Comparison of ENCODE assay signal across 33 cellular contexts in the genomic region with DNA sequence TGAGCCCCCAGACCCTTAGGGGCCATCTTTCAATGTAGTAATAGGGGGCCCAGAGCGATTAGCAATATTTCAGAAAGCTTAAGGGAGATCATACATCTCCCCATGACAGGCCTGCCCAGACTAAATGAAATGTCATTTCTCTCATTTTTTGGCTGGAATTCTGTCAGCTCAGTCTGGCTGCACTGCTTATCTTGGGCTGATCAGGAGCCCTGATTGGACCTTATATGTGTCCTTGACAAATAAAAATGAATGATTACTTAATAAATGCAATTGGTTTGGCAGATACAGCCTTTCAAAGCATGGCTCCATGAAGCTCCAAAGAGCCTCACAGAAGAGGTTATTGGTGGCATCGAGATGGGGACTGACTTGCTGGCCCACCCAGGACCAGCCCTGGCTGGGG.
"Had no signal": no experiment of that assay in that cellular context is flagged by ENCODE, and none has a peak within 500 bp of the region (broad histone marks: within the 10 kb centered on the region; RNA-seq: fewer than 3 reads in every experiment).

No MANE protein-coding gene starts in this region.

- ATAC-seq: activated CD8-positive, alpha-beta T cell treated with anti-CD3 and anti-CD28 coated beads for 36 hours; activated naive CD4-positive, alpha-beta T cell treated with anti-CD3 and anti-CD28 coated beads, Interleukin-2, amount 50 U/mL, for 72 hours; activated T-cell treated with anti-CD3 and anti-CD28 coated beads, Interleukin-2, amount 50 U/mL, for 4 hours; activated T-cell treated with anti-CD3 and anti-CD28 coated beads, Interleukin-2, amount 50 U/mL, for 72 hours; activated T-helper 17 cell treated with anti-CD3 and anti-CD28 coated beads, Interleukin-2, amount 50 U/mL, for 72 hours; body of pancreas had no signal

- H3K27ac ChIP-seq: adrenal gland, body of pancreas, brain microvascular endothelial cell, breast epithelium had no signal

- H3K4me3 ChIP-seq: adrenal gland, body of pancreas, breast epithelium had no signal

- H3K4me1 Mint-ChIP-seq: activated B cell treated with CpG ODN at 0.5 μM for 24 hours; activated CD4-positive, alpha-beta T cell treated with anti-CD3 and anti-CD28 coated beads, Interleukin-2, amount 10 ng/mL, durations not matched to agents 24 days and 14 days; activated naive CD8-positive, alpha-beta T cell treated with anti-CD3 and anti-CD28 coated beads for 36 hours; activated T-helper 17 cell treated with anti-CD3 and anti-CD28 coated beads, Interleukin-2, amount 50 U/mL, for 72 hours had no signal

- H3K36me3 ChIP-seq: adrenal gland, brain microvascular endothelial cell, breast epithelium had no signal

- H3K4me3 Mint-ChIP-seq: activated B cell treated with CpG ODN at 0.5 μM for 24 hours; activated CD4-positive, alpha-beta memory T cell treated with anti-CD3 and anti-CD28 coated beads for 36 hours; activated CD4-positive, alpha-beta T cell treated with anti-CD3 and anti-CD28 coated beads, Interleukin-2, amount 10 ng/mL, durations not matched to agents 24 days and 14 days; activated CD8-positive, alpha-beta T cell treated with anti-CD3 and anti-CD28 coated beads for 36 hours; activated naive CD8-positive, alpha-beta T cell treated with anti-CD3 and anti-CD28 coated beads for 36 hours; activated T-cell treated with anti-CD3 and anti-CD28 coated beads, Interleukin-2, amount 50 U/mL, for 4 hours; activated T-cell treated with anti-CD3 and anti-CD28 coated beads, Interleukin-2, amount 50 U/mL, for 72 hours; activated T-helper 1 cell treated with anti-CD3 and anti-CD28 coated beads, Interleukin-12 subunit alpha, Interleukin-12 subunit beta, Interleukin-2, Interleukin-4 antibody, amounts not matched to agents 30 ng/mL and 10 ng/mL and 1 ng/mL, durations not matched to agents 14 hours and 24 hours and 36 hours; activated T-helper 17 cell treated with anti-CD3 and anti-CD28 coated beads, Interleukin-2, amount 50 U/mL, for 72 hours; T-helper 1 cell treated with Interleukin-12 subunit alpha and Interleukin-12 subunit beta and Interleukin-4 antibody, amounts not matched to agents 30 μg/mL and 1 μg/mL, for 36 hours; T-helper 2 cell treated with Interferon-gamma antibody and Interleukin-4, amounts not matched to agents 5 μg/mL and 100 μg/mL, for 36 hours had no signal

- H3K9me3 Mint-ChIP-seq: T-helper 2 cell treated with Interferon-gamma antibody and Interleukin-4, amounts not matched to agents 5 μg/mL and 100 μg/mL, for 36 hours had no signal

- H3K27me3 Mint-ChIP-seq: activated B cell treated with CpG ODN at 0.5 μM for 24 hours; activated CD4-positive, alpha-beta memory T cell treated with anti-CD3 and anti-CD28 coated beads for 36 hours; activated CD4-positive, alpha-beta T cell treated with anti-CD3 and anti-CD28 coated beads, Interleukin-2, amount 10 ng/mL, durations not matched to agents 24 days and 14 days; activated CD8-positive, alpha-beta T cell treated with anti-CD3 and anti-CD28 coated beads for 36 hours; activated naive CD8-positive, alpha-beta T cell treated with anti-CD3 and anti-CD28 coated beads for 36 hours; activated T-helper 17 cell treated with anti-CD3 and anti-CD28 coated beads, Interleukin-2, amount 50 U/mL, for 72 hours had no signal

- H3K27ac Mint-ChIP-seq: activated B cell treated with CpG ODN at 0.5 μM for 24 hours; activated CD4-positive, alpha-beta memory T cell treated with anti-CD3 and anti-CD28 coated beads for 36 hours; activated CD4-positive, alpha-beta T cell treated with anti-CD3 and anti-CD28 coated beads, Interleukin-2, amount 10 ng/mL, durations not matched to agents 24 days and 14 days; activated CD8-positive, alpha-beta T cell treated with anti-CD3 and anti-CD28 coated beads for 36 hours; activated naive CD8-positive, alpha-beta T cell treated with anti-CD3 and anti-CD28 coated beads for 36 hours; activated T-cell treated with anti-CD3 and anti-CD28 coated beads, Interleukin-2, amount 50 U/mL, for 72 hours; activated T-helper 1 cell treated with anti-CD3 and anti-CD28 coated beads, Interleukin-12 subunit alpha, Interleukin-12 subunit beta, Interleukin-2, Interleukin-4 antibody, amounts not matched to agents 30 ng/mL and 10 ng/mL and 1 ng/mL, durations not matched to agents 14 hours and 24 hours and 36 hours; activated T-helper 17 cell treated with anti-CD3 and anti-CD28 coated beads, Interleukin-2, amount 50 U/mL, for 72 hours; T-helper 1 cell treated with Interleukin-12 subunit alpha and Interleukin-12 subunit beta and Interleukin-4 antibody, amounts not matched to agents 30 μg/mL and 1 μg/mL, for 36 hours; T-helper 2 cell treated with Interferon-gamma antibody and Interleukin-4, amounts not matched to agents 5 μg/mL and 100 μg/mL, for 36 hours had no signal

- H3K9me3 ChIP-seq: adrenal gland, body of pancreas, breast epithelium had no signal

- DNase-seq: activated B cell treated with CpG ODN at 0.5 μM for 24 hours; activated CD4-positive, alpha-beta memory T cell treated with anti-CD3 and anti-CD28 coated beads for 36 hours; activated CD4-positive, alpha-beta T cell treated with anti-CD3 and anti-CD28 coated beads for 4 hours; activated CD4-positive, alpha-beta T cell treated with anti-CD3 and anti-CD28 coated beads, Interleukin-2, amount 10 ng/mL, durations not matched to agents 24 days and 14 days; activated CD4-positive, alpha-beta T cell treated with anti-CD3 and anti-CD28 coated beads, Interleukin-2, amount 50 U/mL, for 1 hour; activated CD4-positive, alpha-beta T cell treated with anti-CD3 and anti-CD28 coated beads, Interleukin-2, amount 50 U/mL, for 4 hours; activated CD4-positive, CD25-positive, alpha-beta regulatory T cell treated with anti-CD3 and anti-CD28 coated beads, Interleukin-2, amount 50 U/mL, for 72 hours; activated CD8-positive, alpha-beta memory T cell treated with anti-CD3 and anti-CD28 coated beads, Interleukin-2, amount 50 U/mL, for 4 hours; activated CD8-positive, alpha-beta T cell treated with anti-CD3 and anti-CD28 coated beads for 36 hours; activated effector memory CD4-positive, alpha-beta T cell treated with anti-CD3 and anti-CD28 coated beads, Interleukin-2, amount 50 U/mL, for 16 hours; activated gamma-delta T cell treated with Interleukin-2 at 50 U/mL for 16 hours; activated naive CD4-positive, alpha-beta T cell; activated naive CD4-positive, alpha-beta T cell treated with anti-CD3 and anti-CD28 coated beads, Interleukin-2, amount 50 U/mL, for 16 hours; activated naive CD8-positive, alpha-beta T cell treated with anti-CD3 and anti-CD28 coated beads for 36 hours; activated T-cell treated with anti-CD3 and anti-CD28 coated beads for 4 hours; activated T-cell treated with anti-CD3 and anti-CD28 coated beads, Interleukin-2, amount 50 U/mL, for 1 hour; activated T-cell treated with anti-CD3 and anti-CD28 coated beads, Interleukin-2, amount 50 U/mL, for 4 hours; activated T-cell treated with anti-CD3 and anti-CD28 coated beads, Interleukin-2, amount 50 U/mL, for 72 hours; amniotic stem cell; aorta; body of pancreas; brain microvascular endothelial cell; central memory CD4-positive, alpha-beta T cell; T-helper 1 cell; T-helper 2 cell; T-helper 9 cell had no signal

- H3K27me3 ChIP-seq: adrenal gland, body of pancreas, brain microvascular endothelial cell, breast epithelium had no signal
